Comparison of ENCODE assay signal across 17 cellular contexts in the genomic region with DNA sequence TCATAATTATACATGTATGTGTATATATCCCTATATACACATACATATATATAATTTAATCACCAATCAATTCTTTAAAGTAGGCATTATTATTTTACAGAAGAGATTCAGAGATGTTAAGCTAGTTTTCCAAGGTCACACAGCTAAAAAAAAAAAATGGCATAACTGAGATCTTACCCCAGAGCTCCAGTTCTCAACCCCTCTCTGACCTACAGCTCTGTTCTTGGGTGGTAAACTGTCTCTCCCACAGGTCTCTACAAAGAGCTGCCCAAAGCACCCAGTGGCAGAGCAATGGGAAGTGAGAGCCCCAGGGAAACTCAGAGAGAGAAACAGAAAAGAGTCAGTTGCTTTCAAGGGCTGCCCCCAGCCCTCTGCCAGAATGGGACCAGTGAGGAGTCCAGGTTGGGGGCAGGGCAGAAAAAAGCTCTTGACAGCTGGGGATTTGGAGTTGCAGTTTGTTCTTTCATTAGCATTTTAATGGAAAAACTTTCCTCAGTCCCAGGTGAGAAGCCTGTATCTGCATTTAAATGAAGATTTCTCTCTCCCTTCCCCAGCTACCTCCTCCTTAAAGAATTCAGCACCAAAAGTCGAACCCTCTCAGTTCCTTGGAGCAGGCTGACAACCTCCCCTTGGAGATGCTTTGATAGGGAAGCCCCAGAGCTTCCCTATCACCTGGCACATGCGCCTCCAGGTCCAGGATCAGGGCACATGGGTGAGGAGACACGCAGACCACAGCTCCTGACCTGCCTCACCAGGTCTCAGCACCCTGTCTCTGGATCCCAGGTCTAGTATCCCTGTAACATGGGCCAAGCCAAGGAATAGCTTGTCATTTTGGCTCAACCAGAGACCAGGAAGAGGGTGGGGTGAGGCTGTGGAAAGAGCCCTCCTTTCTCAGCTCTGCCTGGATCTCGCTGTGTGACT.
DNase-seq lines count a peak whose midpoint lies in the region; ATAC-seq and TF ChIP-seq lines count a peak whose summit lies in the region.
"Had no signal": no experiment of that assay in that cellular context is flagged by ENCODE, and none has a peak within 500 bp of the region (broad histone marks: within the 10 kb centered on the region; RNA-seq: fewer than 3 reads in every experiment).

No MANE protein-coding gene starts in this region.

- peaks cover 21% of the 10 kb centered on the region for H3K9me3 Mint-ChIP-seq in endodermal cell

- H3K9ac ChIP-seq in HUES48 (ENCODE audit: low read depth, low read length) (no peak overlapping the region), endodermal cell (ENCODE audit: extremely low read depth, low read length, poor library complexity, severe bottlenecking) (no peak overlapping the region), iPS-20b (ENCODE audit: low read depth, low read length) (peak overlapping the region; percentile 68; the same call in 1 of the 2 replicates)
- H3K9ac ChIP-seq: BLaER1 treated with 17β-estradiol and CSF1 and Interleukin-3, amounts not matched to agents 10 nM and 100 nM had no signal

- peaks cover 21% of the 10 kb centered on the region for H3K4me1 Mint-ChIP-seq in endodermal cell
- H3K4me1 Mint-ChIP-seq: CD8-positive, alpha-beta memory T cell had no signal

- intact Hi-C loops in posterior vena cava (cut with DNase I), result no loop called here

- H3K4me1 ChIP-seq in HUES48 (ENCODE audit: control insufficient read depth, insufficient read depth, low read length), result peaks cover 36% of the 10 kb centered on the region
- no peaks in the 10 kb centered on the region for H3K4me1 ChIP-seq in endodermal cell (ENCODE audit: control insufficient read depth, insufficient read depth, low read length)
- peaks cover 40% of the 10 kb centered on the region for H3K4me1 ChIP-seq in iPS-20b (ENCODE audit: insufficient read depth, low read length)
- H3K4me1 ChIP-seq: BLaER1 treated with 17β-estradiol and CSF1 and Interleukin-3, amounts not matched to agents 10 nM and 100 nM had no signal

- H3K27me3 ChIP-seq in HUES48 (ENCODE audit: control insufficient read depth, insufficient read depth, low read length) (no peaks in the 10 kb centered on the region; the same call in 1 of the 2 replicates), endodermal cell (ENCODE audit: control insufficient read depth, insufficient read depth, low read length, poor library complexity, severe bottlenecking) (no peaks in the 10 kb centered on the region), iPS-20b (ENCODE audit: insufficient read depth, low read length) (peaks cover 12% of the 10 kb centered on the region; the same call in 1 of the 2 replicates)
- H3K27me3 ChIP-seq: BLaER1 treated with 17β-estradiol and CSF1 and Interleukin-3, amounts not matched to agents 10 nM and 100 nM had no signal

- H3K27ac ChIP-seq in HUES48 (ENCODE audit: low read depth, low read length) (peak overlapping the region; percentile 88), endodermal cell (ENCODE audit: low read depth, low read length) (no peak overlapping the region), iPS-20b (ENCODE audit: low read length) (peak overlapping the region; percentile 81)
- H3K27ac ChIP-seq: BLaER1 treated with 17β-estradiol and CSF1 and Interleukin-3, amounts not matched to agents 10 nM and 100 nM; PC-9; RWPE1 had no signal

- no peak for ATAC-seq in HG03135 (IDR thresholded peaks at IDR 0.05; ENCODE audit: unreplicated experiment)

- H3K4me3 ChIP-seq in HUES48 (ENCODE audit: low read depth, low read length), result 0 out of 2 replicates have a peak overlapping the region, but pooled peaks have one; percentile 12
- no peak overlapping the region for H3K4me3 ChIP-seq in endodermal cell (ENCODE audit: low read length)
- H3K4me3 ChIP-seq in iPS-20b (ENCODE audit: low read length), result peak overlapping the region; percentile 50; the same call in 1 of the 2 replicates
- H3K4me3 ChIP-seq: BLaER1 treated with 17β-estradiol and CSF1 and Interleukin-3, amounts not matched to agents 10 nM and 100 nM; PC-9 had no signal

- H3K27ac Mint-ChIP-seq in endodermal cell, result peak overlapping the region; percentile 85
- H3K27ac Mint-ChIP-seq: CD8-positive, alpha-beta memory T cell had no signal

- DNase-seq in endodermal cell (peak; percentile 90), posterior vena cava (ENCODE audit: low spot score) (peak; percentile 53), nucleus accumbens (lab: John Stamatoyannopoulos, UW) (no peak)
- no peak for DNase-seq in activated effector memory CD4-positive, alpha-beta T cell treated with anti-CD3 and anti-CD28 coated beads, Interleukin-2, amount 50 U/mL, for 16 hours
- DNase-seq: CD8-positive, alpha-beta memory T cell; DMS79; KBM-7; MV-4-11; NCI-H1930; NCI-H226; NCI-H524 treated with DMSO at 0.1 percent for 48 hours; PC-9 had no signal

- H3K36me3 ChIP-seq in HUES48 (ENCODE audit: control insufficient read depth, insufficient read depth, low read length), result no peaks in the 10 kb centered on the region
- peaks cover 20% of the 10 kb centered on the region for H3K36me3 ChIP-seq in endodermal cell (ENCODE audit: control insufficient read depth, insufficient read depth, low read length)
- no peaks in the 10 kb centered on the region for H3K36me3 ChIP-seq in iPS-20b (ENCODE audit: insufficient read depth, low read depth, low read length)
- H3K36me3 ChIP-seq: BLaER1 treated with 17β-estradiol and CSF1 and Interleukin-3, amounts not matched to agents 10 nM and 100 nM had no signal

- no peak overlapping the region for H3K4me3 Mint-ChIP-seq in endodermal cell
- H3K4me3 Mint-ChIP-seq: CD8-positive, alpha-beta memory T cell had no signal

- H3K9me3 ChIP-seq in HUES48 (ENCODE audit: control insufficient read depth, insufficient read depth, low read length) (peaks cover 2% of the 10 kb centered on the region; the same call in 1 of the 2 replicates), endodermal cell (ENCODE audit: control insufficient read depth, low read length) (peaks cover 22% of the 10 kb centered on the region), iPS-20b (ENCODE audit: insufficient read depth, low read depth, low read length) (peaks cover 15% of the 10 kb centered on the region)

- H3K36me3 Mint-ChIP-seq in endodermal cell (ENCODE audit: low read depth), result peaks cover 47% of the 10 kb centered on the region
- H3K36me3 Mint-ChIP-seq: CD8-positive, alpha-beta memory T cell had no signal

- peaks cover 4% of the 10 kb centered on the region for H3K27me3 Mint-ChIP-seq in endodermal cell (ENCODE audit: insufficient read depth)

- no peak for TF ChIP-seq CTCF in endodermal cell (conservative IDR thresholded peaks at IDR 0.05)

- 17 to 36% methylated on average over 1 to 4 of the region's 4 CpGs for WGBS in endodermal cell (ENCODE audit: insufficient coverage in 1 of 2, insufficient read length in 1 of 2), 2 experiments

Comparison
In these comparisons a context has a peak if more than half of its experiments do, and no peak if none do; other contexts are left out.
1. DNase-seq: peak in endodermal cell (single experiment) and posterior vena cava (single experiment); none in nucleus accumbens (0 of 56) and activated effector memory CD4-positive, alpha-beta T cell treated with anti-CD3 and anti-CD28 coated beads, Interleukin-2, amount 50 U/mL, for 16 hours (single experiment).